In the genomic region with DNA sequence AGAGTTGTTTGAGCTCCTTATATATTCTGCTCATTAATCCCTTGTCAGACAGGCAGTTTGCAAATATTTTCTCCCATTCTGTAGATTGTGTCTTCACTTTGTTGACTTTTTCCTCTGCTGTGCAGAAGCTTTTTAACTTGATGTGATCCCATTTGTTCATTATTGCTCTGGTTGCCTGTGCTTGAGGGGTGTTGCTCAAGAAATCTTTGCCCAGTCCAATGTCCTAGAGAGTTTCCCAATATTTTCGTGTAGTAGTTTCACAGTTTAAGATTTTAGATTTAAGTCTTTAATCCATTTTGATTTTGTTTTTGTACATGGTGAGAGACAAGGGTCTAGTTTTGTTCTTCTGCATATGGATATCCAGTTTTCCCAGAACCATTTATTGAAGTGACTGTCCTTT, we compare ENCODE assay signal across 35 cellular contexts. TPM values are rescaled to one million over a fixed set of nuclear protein-coding genes. Genes with fewer than 3 reads are reported as not detected.
"Had no signal": no experiment of that assay in that cellular context is flagged by ENCODE, and none has a peak within 500 bp of the region (broad histone marks: within the 10 kb centered on the region; RNA-seq: fewer than 3 reads in every experiment).

No MANE protein-coding gene starts in this region.

- H3K36me3 ChIP-seq: adrenal gland, ascending aorta, brain microvascular endothelial cell, breast epithelium, cardiac muscle cell had no signal

- FAIRE-seq: astrocyte, bronchial epithelial cell had no signal

- ATAC-seq: activated naive CD4-positive, alpha-beta T cell treated with anti-CD3 and anti-CD28 coated beads, Interleukin-2, amount 50 U/mL, for 72 hours; activated naive CD8-positive, alpha-beta T cell treated with anti-CD3 and anti-CD28 coated beads, Interleukin-2, amount 50 U/mL, for 24 hours; activated T-cell treated with anti-CD3 and anti-CD28 coated beads, Interleukin-2, amount 50 U/mL, for 4 hours; activated T-cell treated with anti-CD3 and anti-CD28 coated beads, Interleukin-2, amount 50 U/mL, for 72 hours; activated T-helper 17 cell treated with anti-CD3 and anti-CD28 coated beads, Interleukin-2, amount 50 U/mL, for 72 hours; body of pancreas had no signal

- H3K4me3 ChIP-seq: adrenal gland, ascending aorta, body of pancreas, breast epithelium, cardiac muscle cell had no signal

- H3K9me3 ChIP-seq: adrenal gland, ascending aorta, body of pancreas, breast epithelium had no signal

- H3K4me1 ChIP-seq: adrenal gland, ascending aorta, breast epithelium had no signal

- H3K27me3 ChIP-seq: adrenal gland, ascending aorta, body of pancreas, brain microvascular endothelial cell, breast epithelium, cardiac muscle cell had no signal

- H3K27ac ChIP-seq: adrenal gland, ascending aorta, body of pancreas, brain microvascular endothelial cell, breast epithelium, cardiac muscle cell had no signal

- DNase-seq: activated effector memory CD4-positive, alpha-beta T cell treated with anti-CD3 and anti-CD28 coated beads, Interleukin-2, amount 50 U/mL, for 16 hours; activated effector memory CD4-positive, alpha-beta T cell treated with Interleukin-2 at 50 U/mL for 16 hours; activated gamma-delta T cell; activated gamma-delta T cell treated with Interleukin-2 at 50 U/mL for 16 hours; activated naive CD4-positive, alpha-beta T cell; activated naive CD4-positive, alpha-beta T cell treated with anti-CD3 and anti-CD28 coated beads for 36 hours; activated naive CD4-positive, alpha-beta T cell treated with anti-CD3 and anti-CD28 coated beads, Interleukin-2, amount 10 ng/mL, durations not matched to agents 7 days and 5 days; activated naive CD4-positive, alpha-beta T cell treated with anti-CD3 and anti-CD28 coated beads, Interleukin-2, amount 50 U/mL, for 16 hours; activated naive CD4-positive, alpha-beta T cell treated with Interleukin-2 at 50 U/mL for 16 hours; activated naive CD8-positive, alpha-beta T cell treated with anti-CD3 and anti-CD28 coated beads for 36 hours; activated naive CD8-positive, alpha-beta T cell treated with anti-CD3 and anti-CD28 coated beads, Interleukin-2, amount 10 ng/mL, durations not matched to agents 7 days and 5 days; activated naive CD8-positive, alpha-beta T cell treated with anti-CD3 and anti-CD28 coated beads, Interleukin-2, amount 50 U/mL, for 24 hours; activated T-cell treated with anti-CD3 and anti-CD28 coated beads, Interleukin-2, amount 50 U/mL, for 1 hour; activated T-cell treated with anti-CD3 and anti-CD28 coated beads, Interleukin-2, amount 50 U/mL, for 24 hours; activated T-cell treated with anti-CD3 and anti-CD28 coated beads, Interleukin-2, amount 50 U/mL, for 4 hours; activated T-cell treated with anti-CD3 and anti-CD28 coated beads, Interleukin-2, amount 50 U/mL, for 48 hours; activated T-cell treated with anti-CD3 and anti-CD28 coated beads, Interleukin-2, amount 50 U/mL, for 72 hours; adrenal gland; amniotic stem cell; amygdala; anterior cingulate cortex; aorta; body of pancreas; brain microvascular endothelial cell; caudate nucleus; central memory CD4-positive, alpha-beta T cell; cerebellar nuclear complex had no signal

RNA-seq across cellular contexts. Expression of gene ABCC9, which starts 19.8 kb away (rescaled TPM):
- total RNA-seq: activated naive CD4-positive, alpha-beta T cell treated with anti-CD3 and anti-CD28 coated beads for 36 hours; activated naive CD4-positive, alpha-beta T cell treated with anti-CD3 and anti-CD28 coated beads, Interleukin-2, amount 50 U/mL, for 72 hours; activated naive CD8-positive, alpha-beta T cell treated with anti-CD3 and anti-CD28 coated beads for 36 hours; activated naive CD8-positive, alpha-beta T cell treated with anti-CD3 and anti-CD28 coated beads, Interleukin-2, amount 10 ng/mL, durations not matched to agents 7 days and 5 days; activated T-helper 1 cell treated with anti-CD3 and anti-CD28 coated beads, Interleukin-12 subunit alpha, Interleukin-12 subunit beta, Interleukin-2, Interleukin-4 antibody, amounts not matched to agents 30 ng/mL and 10 ng/mL and 1 ng/mL, durations not matched to agents 14 hours and 24 hours and 36 hours had no signal
